In the genomic region with DNA sequence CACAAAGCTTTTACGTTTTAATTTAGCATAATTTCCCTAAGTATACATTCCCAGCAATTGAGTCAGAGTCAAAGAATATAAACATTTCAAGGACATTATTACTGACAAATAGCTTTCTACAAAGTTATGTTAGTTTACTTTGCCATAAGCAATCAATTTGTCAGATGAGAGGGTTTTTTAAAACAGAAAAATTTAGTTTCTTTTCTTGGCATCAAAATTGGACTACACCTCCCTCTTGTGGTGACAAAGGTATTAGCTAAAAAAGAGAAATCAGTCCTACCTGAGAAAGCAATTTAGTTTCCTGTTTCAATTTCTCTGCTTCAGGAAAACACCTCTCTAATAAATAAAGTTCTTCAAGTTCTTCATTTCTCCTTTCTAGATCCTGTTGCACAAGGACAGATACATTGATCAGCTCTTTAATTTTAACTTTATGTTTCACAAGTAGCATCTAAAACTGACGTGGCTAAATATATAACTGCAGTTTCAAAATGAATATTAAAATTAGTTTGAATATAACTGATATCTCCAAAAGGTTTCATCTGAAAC, we compare ENCODE assay signal across 9 cellular contexts. TPM values are rescaled to one million over a fixed set of nuclear protein-coding genes. Genes with fewer than 3 reads are reported as not detected.
DNase-seq lines count a peak whose midpoint lies in the region; TF ChIP-seq lines count a peak whose summit lies in the region.
"Had no signal": no experiment of that assay in that cellular context is flagged by ENCODE, and none has a peak within 500 bp of the region (broad histone marks: within the 10 kb centered on the region; RNA-seq: fewer than 3 reads in every experiment).

No MANE protein-coding gene starts in this region.

- H3K36me3 ChIP-seq in liver (ENCODE audit: control insufficient read depth in 4 of 4, insufficient read depth in 3 of 4, low read depth in 1 of 4, low read length in 3 of 4): no peaks in the 10 kb centered on the region

- H3K27me3 ChIP-seq in liver (ENCODE audit: control insufficient read depth in 4 of 4, insufficient read depth in 4 of 4, low read length in 3 of 4): no peaks in the 10 kb centered on the region

- no peak for TF ChIP-seq POLR2A in NB4 (IDR thresholded peaks at IDR 0.05; ENCODE audit: extremely low read depth, insufficient read length)

- H3K9ac ChIP-seq in liver (ENCODE audit: low read depth in 1 of 2, low read length in 2 of 2): peak overlapping the region; percentile 1 to 21

- H3K4me1 Mint-ChIP-seq in activated T-cell treated with anti-CD3 and anti-CD28 coated beads, Interleukin-2, amount 50 U/mL, for 24 hours (ENCODE audit: low read depth): peaks cover 6% of the 10 kb centered on the region

- no peak overlapping the region for H3K4me3 ChIP-seq in NB4 (ENCODE audit: low read depth, low read length)
- no peak overlapping the region for H3K4me3 ChIP-seq in astrocyte of the spinal cord (ENCODE audit: low read depth, low read length)
- peak overlapping the region in 2 of 3 donors; percentile 16 to 35 for H3K4me3 ChIP-seq in liver (ENCODE audit: low read depth in 1 of 3, low read length in 3 of 3)
- H3K4me3 ChIP-seq: lung had no signal

- peak overlapping the region; percentile 16 for H3K4me3 Mint-ChIP-seq in activated T-cell treated with anti-CD3 and anti-CD28 coated beads, Interleukin-2, amount 50 U/mL, for 24 hours

- peaks cover 0 to 4% (median 0%) of the 10 kb centered on the region in 4 donors for H3K4me1 ChIP-seq in liver (ENCODE audit: control insufficient read depth in 4 of 4, insufficient read depth in 4 of 4, low read length in 3 of 4)

- H3K36me3 Mint-ChIP-seq in activated T-cell treated with anti-CD3 and anti-CD28 coated beads, Interleukin-2, amount 50 U/mL, for 24 hours (ENCODE audit: low read depth): no peaks in the 10 kb centered on the region

- no peak overlapping the region for H3K27ac ChIP-seq in liver (ENCODE audit: low read depth in 1 of 2, low read length in 2 of 2)

- no peaks in the 10 kb centered on the region for H3K9me3 ChIP-seq in liver (ENCODE audit: control insufficient read depth in 4 of 4, low read length in 3 of 4)

- no peaks in the 10 kb centered on the region for H3K27me3 Mint-ChIP-seq in activated T-cell treated with anti-CD3 and anti-CD28 coated beads, Interleukin-2, amount 50 U/mL, for 24 hours

- no peak overlapping the region for H3K27ac Mint-ChIP-seq in activated T-cell treated with anti-CD3 and anti-CD28 coated beads, Interleukin-2, amount 50 U/mL, for 24 hours

- H3K9me3 Mint-ChIP-seq in activated T-cell treated with anti-CD3 and anti-CD28 coated beads, Interleukin-2, amount 50 U/mL, for 24 hours: no peaks in the 10 kb centered on the region

- TF ChIP-seq CTCF in NB4 (IDR thresholded peaks at IDR 0.05; ENCODE audit: low read depth, low read length): peak; percentile 91
- peak; percentile 67 for TF ChIP-seq CTCF in astrocyte of the spinal cord (IDR thresholded peaks at IDR 0.05; ENCODE audit: low read depth, low read length)
- peak; percentile 53 for TF ChIP-seq CTCF in liver (IDR thresholded peaks at IDR 0.05; ENCODE audit: low read depth, low read length, missing input control)

- peak; percentile 73 to 77 for TF ChIP-seq RAD21 in liver (IDR thresholded peaks at IDR 0.05)

- WGBS in liver: 54% methylated on average over 2 of the region's 2 CpGs

- no peak for DNase-seq in activated T-cell treated with anti-CD3 and anti-CD28 coated beads, Interleukin-2, amount 50 U/mL, for 24 hours
- DNase-seq in activated T-cell treated with anti-CD3 and anti-CD28 coated beads for 4 hours (no peak), H4 (ENCODE audit: low spot score) (peak; percentile 27), NB4 (ENCODE audit: low read depth) (peak; percentile 65), astrocyte of the spinal cord (ENCODE audit: low read depth, low spot score) (peak; percentile 64), cerebellar nuclear complex (lab: John Stamatoyannopoulos, UW) (no peak), mucosa of gallbladder (ENCODE audit: low spot score) (no peak)

- in situ Hi-C loops in astrocyte of the spinal cord (cut with HindIII; ENCODE audit: low sequenced_read_pairs): no loop called here

TF ChIP-seq in liver, 16 proteins besides CTCF, POLR2A, EP300 and RAD21:
- no peak for TF ChIP-seq FOXA2 (IDR thresholded peaks at IDR 0.05)
- no peak for TF ChIP-seq EGR1 (IDR thresholded peaks at IDR 0.05; ENCODE audit: low read depth in 2 of 2)
- TF ChIP-seq, protein P1, sequence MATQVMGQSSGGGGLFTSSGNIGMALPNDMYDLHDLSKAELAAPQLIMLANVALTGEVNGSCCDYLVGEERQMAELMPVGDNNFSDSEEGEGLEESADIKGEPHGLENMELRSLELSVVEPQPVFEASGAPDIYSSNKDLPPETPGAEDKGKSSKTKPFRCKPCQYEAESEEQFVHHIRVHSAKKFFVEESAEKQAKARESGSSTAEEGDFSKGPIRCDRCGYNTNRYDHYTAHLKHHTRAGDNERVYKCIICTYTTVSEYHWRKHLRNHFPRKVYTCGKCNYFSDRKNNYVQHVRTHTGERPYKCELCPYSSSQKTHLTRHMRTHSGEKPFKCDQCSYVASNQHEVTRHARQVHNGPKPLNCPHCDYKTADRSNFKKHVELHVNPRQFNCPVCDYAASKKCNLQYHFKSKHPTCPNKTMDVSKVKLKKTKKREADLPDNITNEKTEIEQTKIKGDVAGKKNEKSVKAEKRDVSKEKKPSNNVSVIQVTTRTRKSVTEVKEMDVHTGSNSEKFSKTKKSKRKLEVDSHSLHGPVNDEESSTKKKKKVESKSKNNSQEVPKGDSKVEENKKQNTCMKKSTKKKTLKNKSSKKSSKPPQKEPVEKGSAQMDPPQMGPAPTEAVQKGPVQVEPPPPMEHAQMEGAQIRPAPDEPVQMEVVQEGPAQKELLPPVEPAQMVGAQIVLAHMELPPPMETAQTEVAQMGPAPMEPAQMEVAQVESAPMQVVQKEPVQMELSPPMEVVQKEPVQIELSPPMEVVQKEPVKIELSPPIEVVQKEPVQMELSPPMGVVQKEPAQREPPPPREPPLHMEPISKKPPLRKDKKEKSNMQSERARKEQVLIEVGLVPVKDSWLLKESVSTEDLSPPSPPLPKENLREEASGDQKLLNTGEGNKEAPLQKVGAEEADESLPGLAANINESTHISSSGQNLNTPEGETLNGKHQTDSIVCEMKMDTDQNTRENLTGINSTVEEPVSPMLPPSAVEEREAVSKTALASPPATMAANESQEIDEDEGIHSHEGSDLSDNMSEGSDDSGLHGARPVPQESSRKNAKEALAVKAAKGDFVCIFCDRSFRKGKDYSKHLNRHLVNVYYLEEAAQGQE (IDR thresholded peaks at IDR 0.05): no peak
- TF ChIP-seq, protein P2, sequence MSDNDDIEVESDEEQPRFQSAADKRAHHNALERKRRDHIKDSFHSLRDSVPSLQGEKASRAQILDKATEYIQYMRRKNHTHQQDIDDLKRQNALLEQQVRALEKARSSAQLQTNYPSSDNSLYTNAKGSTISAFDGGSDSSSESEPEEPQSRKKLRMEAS (IDR thresholded peaks at IDR 0.05): no peak
- TF ChIP-seq, protein P3, sequence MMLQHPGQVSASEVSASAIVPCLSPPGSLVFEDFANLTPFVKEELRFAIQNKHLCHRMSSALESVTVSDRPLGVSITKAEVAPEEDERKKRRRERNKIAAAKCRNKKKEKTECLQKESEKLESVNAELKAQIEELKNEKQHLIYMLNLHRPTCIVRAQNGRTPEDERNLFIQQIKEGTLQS (IDR thresholded peaks at IDR 0.05): no peak
- no peak for TF ChIP-seq NR2F2 (IDR thresholded peaks at IDR 0.05)
- no peak for TF ChIP-seq YY1 (IDR thresholded peaks at IDR 0.05)
- no peak for TF ChIP-seq FOXA1 (IDR thresholded peaks at IDR 0.05)
- TF ChIP-seq, protein P4, sequence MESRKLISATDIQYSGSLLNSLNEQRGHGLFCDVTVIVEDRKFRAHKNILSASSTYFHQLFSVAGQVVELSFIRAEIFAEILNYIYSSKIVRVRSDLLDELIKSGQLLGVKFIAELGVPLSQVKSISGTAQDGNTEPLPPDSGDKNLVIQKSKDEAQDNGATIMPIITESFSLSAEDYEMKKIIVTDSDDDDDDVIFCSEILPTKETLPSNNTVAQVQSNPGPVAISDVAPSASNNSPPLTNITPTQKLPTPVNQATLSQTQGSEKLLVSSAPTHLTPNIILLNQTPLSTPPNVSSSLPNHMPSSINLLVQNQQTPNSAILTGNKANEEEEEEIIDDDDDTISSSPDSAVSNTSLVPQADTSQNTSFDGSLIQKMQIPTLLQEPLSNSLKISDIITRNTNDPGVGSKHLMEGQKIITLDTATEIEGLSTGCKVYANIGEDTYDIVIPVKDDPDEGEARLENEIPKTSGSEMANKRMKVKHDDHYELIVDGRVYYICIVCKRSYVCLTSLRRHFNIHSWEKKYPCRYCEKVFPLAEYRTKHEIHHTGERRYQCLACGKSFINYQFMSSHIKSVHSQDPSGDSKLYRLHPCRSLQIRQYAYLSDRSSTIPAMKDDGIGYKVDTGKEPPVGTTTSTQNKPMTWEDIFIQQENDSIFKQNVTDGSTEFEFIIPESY (IDR thresholded peaks at IDR 0.05): no peak
- TF ChIP-seq GABPA (IDR thresholded peaks at IDR 0.05 in 1 of 2, conservative IDR thresholded peaks at IDR 0.05 in 1 of 2): no peak
- no peak for TF ChIP-seq HNF4G (IDR thresholded peaks at IDR 0.05)
- TF ChIP-seq JUND (IDR thresholded peaks at IDR 0.05): no peak
- TF ChIP-seq RXRA (IDR thresholded peaks at IDR 0.05): no peak
- no peak for TF ChIP-seq HNF4A (conservative IDR thresholded peaks at IDR 0.05)
- TF ChIP-seq SP1 (IDR thresholded peaks at IDR 0.05): no peak
- TF ChIP-seq TAF1 (conservative IDR thresholded peaks at IDR 0.05): no peak

RNA-seq across cellular contexts. Expression of a gene that starts 39.9 kb away (rescaled TPM):
- total RNA-seq in H4 (2014; rRNA removed; shearing (Covaris generic)): 0.23 and 0.60 TPM in 2 replicates
- total RNA-seq in liver: under 1 TPM in 1 of 2 donors, not detected in 1; 0.17 TPM
- polyA plus RNA-seq in liver: under 1 TPM; 0.07 to 0.14 TPM
- total RNA-seq in mucosa of gallbladder: 1.4 TPM

RNA-seq across cellular contexts. Expression of a gene that starts 39.9 kb away (rescaled TPM):
- 43.1 and 46.1 TPM in 2 replicates for total RNA-seq in H4 (2014; rRNA removed; shearing (Covaris generic))
- total RNA-seq in liver (10 to 100 TPM; 25.4 to 65.8 TPM), mucosa of gallbladder (24.1 TPM)
- polyA plus RNA-seq in liver: 100 to 1,000 TPM in 1 of 2 donors, 10 to 100 TPM in 1; 22.8 to 141 TPM

Comparison
In these comparisons a context has a peak if more than half of its experiments do, and no peak if none do; other contexts are left out.
1. DNase-seq: peak in H4 (single experiment), NB4 (single experiment) and astrocyte of the spinal cord (single experiment); none in activated T-cell treated with anti-CD3 and anti-CD28 coated beads, Interleukin-2, amount 50 U/mL, for 24 hours (single experiment), activated T-cell treated with anti-CD3 and anti-CD28 coated beads for 4 hours (single experiment), cerebellar nuclear complex (0 of 2) and mucosa of gallbladder (single experiment).
2. H3K4me3 ChIP-seq: peak in liver (2 of 3); none in NB4 (single experiment) and astrocyte of the spinal cord (single experiment).
3. Peak in every context shown above with its lines, with median percentiles within 50 percentile points of each other: CTCF ChIP-seq.